ENCODE assay signal across 1 cellular context in the genomic region with DNA sequence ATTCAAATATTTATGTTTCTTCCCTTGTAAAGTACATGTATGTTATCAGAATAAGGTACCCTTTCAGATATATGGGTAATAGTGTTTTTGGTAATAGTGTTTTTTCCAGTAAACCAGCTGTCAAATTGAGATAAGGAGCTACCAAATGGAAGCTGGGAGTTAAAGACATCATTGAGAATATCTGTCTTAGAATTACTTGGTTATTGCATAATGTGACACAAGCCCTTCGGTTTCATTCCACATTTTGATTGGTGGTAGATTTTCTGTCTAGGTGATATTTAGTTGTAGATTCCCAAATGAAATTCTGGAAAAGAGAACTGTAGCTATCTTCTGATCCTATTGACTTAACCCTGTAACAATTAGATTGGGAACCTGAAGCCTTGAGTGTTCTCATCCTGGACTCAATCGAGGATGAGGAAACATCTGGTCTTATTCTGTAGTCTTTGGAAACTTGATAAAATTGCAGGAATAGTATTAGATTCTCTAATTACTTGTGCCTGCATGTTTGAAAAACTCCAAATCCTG.
TF ChIP-seq lines count a peak whose summit lies in the region.

No MANE protein-coding gene starts in this region.

TF ChIP-seq in GM23338, 12 proteins besides CTCF, POLR2A, EP300 and RAD21 (continued from another document):
- TF ChIP-seq, protein P1, sequence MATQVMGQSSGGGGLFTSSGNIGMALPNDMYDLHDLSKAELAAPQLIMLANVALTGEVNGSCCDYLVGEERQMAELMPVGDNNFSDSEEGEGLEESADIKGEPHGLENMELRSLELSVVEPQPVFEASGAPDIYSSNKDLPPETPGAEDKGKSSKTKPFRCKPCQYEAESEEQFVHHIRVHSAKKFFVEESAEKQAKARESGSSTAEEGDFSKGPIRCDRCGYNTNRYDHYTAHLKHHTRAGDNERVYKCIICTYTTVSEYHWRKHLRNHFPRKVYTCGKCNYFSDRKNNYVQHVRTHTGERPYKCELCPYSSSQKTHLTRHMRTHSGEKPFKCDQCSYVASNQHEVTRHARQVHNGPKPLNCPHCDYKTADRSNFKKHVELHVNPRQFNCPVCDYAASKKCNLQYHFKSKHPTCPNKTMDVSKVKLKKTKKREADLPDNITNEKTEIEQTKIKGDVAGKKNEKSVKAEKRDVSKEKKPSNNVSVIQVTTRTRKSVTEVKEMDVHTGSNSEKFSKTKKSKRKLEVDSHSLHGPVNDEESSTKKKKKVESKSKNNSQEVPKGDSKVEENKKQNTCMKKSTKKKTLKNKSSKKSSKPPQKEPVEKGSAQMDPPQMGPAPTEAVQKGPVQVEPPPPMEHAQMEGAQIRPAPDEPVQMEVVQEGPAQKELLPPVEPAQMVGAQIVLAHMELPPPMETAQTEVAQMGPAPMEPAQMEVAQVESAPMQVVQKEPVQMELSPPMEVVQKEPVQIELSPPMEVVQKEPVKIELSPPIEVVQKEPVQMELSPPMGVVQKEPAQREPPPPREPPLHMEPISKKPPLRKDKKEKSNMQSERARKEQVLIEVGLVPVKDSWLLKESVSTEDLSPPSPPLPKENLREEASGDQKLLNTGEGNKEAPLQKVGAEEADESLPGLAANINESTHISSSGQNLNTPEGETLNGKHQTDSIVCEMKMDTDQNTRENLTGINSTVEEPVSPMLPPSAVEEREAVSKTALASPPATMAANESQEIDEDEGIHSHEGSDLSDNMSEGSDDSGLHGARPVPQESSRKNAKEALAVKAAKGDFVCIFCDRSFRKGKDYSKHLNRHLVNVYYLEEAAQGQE (IDR thresholded peaks at IDR 0.05; ENCODE audit: unreplicated experiment): no peak
- TF ChIP-seq, protein P2, sequence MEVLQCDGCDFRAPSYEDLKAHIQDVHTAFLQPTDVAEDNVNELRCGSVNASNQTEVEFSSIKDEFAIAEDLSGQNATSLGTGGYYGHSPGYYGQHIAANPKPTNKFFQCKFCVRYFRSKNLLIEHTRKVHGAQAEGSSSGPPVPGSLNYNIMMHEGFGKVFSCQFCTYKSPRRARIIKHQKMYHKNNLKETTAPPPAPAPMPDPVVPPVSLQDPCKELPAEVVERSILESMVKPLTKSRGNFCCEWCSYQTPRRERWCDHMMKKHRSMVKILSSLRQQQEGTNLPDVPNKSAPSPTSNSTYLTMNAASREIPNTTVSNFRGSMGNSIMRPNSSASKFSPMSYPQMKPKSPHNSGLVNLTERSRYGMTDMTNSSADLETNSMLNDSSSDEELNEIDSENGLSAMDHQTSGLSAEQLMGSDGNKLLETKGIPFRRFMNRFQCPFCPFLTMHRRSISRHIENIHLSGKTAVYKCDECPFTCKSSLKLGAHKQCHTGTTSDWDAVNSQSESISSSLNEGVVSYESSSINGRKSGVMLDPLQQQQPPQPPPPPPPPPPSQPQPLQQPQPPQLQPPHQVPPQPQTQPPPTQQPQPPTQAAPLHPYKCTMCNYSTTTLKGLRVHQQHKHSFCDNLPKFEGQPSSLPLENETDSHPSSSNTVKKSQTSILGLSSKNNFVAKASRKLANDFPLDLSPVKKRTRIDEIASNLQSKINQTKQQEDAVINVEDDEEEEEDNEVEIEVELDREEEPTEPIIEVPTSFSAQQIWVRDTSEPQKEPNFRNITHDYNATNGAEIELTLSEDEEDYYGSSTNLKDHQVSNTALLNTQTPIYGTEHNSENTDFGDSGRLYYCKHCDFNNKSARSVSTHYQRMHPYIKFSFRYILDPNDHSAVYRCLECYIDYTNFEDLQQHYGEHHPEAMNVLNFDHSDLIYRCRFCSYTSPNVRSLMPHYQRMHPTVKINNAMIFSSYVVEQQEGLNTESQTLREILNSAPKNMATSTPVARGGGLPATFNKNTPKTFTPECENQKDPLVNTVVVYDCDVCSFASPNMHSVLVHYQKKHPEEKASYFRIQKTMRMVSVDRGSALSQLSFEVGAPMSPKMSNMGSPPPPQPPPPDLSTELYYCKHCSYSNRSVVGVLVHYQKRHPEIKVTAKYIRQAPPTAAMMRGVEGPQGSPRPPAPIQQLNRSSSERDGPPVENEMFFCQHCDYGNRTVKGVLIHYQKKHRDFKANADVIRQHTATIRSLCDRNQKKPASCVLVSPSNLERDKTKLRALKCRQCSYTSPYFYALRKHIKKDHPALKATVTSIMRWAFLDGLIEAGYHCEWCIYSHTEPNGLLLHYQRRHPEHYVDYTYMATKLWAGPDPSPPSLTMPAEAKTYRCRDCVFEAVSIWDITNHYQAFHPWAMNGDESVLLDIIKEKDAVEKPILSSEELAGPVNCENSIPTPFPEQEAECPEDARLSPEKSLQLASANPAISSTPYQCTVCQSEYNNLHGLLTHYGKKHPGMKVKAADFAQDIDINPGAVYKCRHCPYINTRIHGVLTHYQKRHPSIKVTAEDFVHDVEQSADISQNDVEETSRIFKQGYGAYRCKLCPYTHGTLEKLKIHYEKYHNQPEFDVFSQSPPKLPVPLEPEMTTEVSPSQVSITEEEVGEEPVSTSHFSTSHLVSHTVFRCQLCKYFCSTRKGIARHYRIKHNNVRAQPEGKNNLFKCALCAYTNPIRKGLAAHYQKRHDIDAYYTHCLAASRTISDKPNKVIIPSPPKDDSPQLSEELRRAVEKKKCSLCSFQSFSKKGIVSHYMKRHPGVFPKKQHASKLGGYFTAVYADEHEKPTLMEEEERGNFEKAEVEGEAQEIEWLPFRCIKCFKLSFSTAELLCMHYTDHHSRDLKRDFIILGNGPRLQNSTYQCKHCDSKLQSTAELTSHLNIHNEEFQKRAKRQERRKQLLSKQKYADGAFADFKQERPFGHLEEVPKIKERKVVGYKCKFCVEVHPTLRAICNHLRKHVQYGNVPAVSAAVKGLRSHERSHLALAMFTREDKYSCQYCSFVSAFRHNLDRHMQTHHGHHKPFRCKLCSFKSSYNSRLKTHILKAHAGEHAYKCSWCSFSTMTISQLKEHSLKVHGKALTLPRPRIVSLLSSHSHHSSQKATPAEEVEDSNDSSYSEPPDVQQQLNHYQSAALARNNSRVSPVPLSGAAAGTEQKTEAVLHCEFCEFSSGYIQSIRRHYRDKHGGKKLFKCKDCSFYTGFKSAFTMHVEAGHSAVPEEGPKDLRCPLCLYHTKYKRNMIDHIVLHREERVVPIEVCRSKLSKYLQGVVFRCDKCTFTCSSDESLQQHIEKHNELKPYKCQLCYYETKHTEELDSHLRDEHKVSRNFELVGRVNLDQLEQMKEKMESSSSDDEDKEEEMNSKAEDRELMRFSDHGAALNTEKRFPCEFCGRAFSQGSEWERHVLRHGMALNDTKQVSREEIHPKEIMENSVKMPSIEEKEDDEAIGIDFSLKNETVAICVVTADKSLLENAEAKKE (CRISPR knock-in tag; IDR thresholded peaks at IDR 0.05): no peak
- TF ChIP-seq ZNF114 (CRISPR knock-in tag; IDR thresholded peaks at IDR 0.05) (no peak), ZNF331 (CRISPR knock-in tag; IDR thresholded peaks at IDR 0.05; ENCODE audit: low read depth) (no peak)
- TF ChIP-seq, protein P3, sequence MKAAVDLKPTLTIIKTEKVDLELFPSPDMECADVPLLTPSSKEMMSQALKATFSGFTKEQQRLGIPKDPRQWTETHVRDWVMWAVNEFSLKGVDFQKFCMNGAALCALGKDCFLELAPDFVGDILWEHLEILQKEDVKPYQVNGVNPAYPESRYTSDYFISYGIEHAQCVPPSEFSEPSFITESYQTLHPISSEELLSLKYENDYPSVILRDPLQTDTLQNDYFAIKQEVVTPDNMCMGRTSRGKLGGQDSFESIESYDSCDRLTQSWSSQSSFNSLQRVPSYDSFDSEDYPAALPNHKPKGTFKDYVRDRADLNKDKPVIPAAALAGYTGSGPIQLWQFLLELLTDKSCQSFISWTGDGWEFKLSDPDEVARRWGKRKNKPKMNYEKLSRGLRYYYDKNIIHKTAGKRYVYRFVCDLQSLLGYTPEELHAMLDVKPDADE (IDR thresholded peaks at IDR 0.05): no peak
